ENCODE assay signal across 8 cellular contexts in the genomic region with DNA sequence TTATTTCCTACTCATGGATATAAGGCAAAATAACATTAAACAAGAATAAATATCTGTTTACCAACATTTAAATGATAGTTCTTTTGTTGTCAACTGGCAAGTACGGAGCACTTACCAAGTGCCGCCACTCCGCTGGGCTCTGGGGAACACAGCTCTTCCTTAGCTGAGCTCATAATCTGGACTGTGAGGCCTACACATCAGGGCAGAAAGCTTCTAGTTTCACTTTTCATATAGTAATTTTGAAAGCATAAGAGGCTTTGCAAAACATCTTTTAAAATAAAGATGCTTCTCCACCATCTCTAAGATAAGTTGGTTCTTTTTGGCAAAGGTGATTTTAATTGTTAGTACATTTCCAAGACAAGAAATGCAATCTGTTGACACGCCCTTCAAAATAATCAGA.
DNase-seq lines count a peak whose midpoint lies in the region; ATAC-seq and TF ChIP-seq lines count a peak whose summit lies in the region.

No MANE protein-coding gene starts in this region.

- no peaks in the 10 kb centered on the region for H3K9me3 ChIP-seq in right cardiac atrium (ENCODE audit: control insufficient read depth, low read length)

- H3K4me1 Mint-ChIP-seq in activated naive CD4-positive, alpha-beta T cell treated with anti-CD3 and anti-CD28 coated beads, Interleukin-2, amount 50 U/mL, for 24 hours: peaks cover 49% of the 10 kb centered on the region
- H3K4me1 Mint-ChIP-seq in nephron progenitor cell: peaks cover 6% of the 10 kb centered on the region

- DNase-seq in EL: peak; percentile 52
- peak; percentile 57 for DNase-seq in MV-4-11 (lab: John Stamatoyannopoulos, UW)
- DNase-seq in right cardiac atrium: peak; percentile 40 to 77 (median 68)
- DNase-seq in stimulated activated CD4-positive, alpha-beta T cell treated with anti-CD3 and anti-CD28 coated beads, Interleukin-4, amount 100 ng/mL, for 1 hour: peak; percentile 46
- no peak for DNase-seq in COR-L47 (lab: John Stamatoyannopoulos, UW)
- DNase-seq in nephron progenitor cell: no peak

- H3K27me3 Mint-ChIP-seq in activated naive CD4-positive, alpha-beta T cell treated with anti-CD3 and anti-CD28 coated beads, Interleukin-2, amount 50 U/mL, for 24 hours: no peaks in the 10 kb centered on the region
- no peaks in the 10 kb centered on the region for H3K27me3 Mint-ChIP-seq in nephron progenitor cell (ENCODE audit: low read depth, poor library complexity)

- H3K27ac ChIP-seq in right cardiac atrium (ENCODE audit: low read length): no peak overlapping the region

- H3K4me1 ChIP-seq in right cardiac atrium (ENCODE audit: control insufficient read depth, insufficient read depth, low read length): no peaks in the 10 kb centered on the region

- H3K4me3 Mint-ChIP-seq in activated naive CD4-positive, alpha-beta T cell treated with anti-CD3 and anti-CD28 coated beads, Interleukin-2, amount 50 U/mL, for 24 hours: peak overlapping the region; percentile 88
- no peak overlapping the region for H3K4me3 Mint-ChIP-seq in nephron progenitor cell

- ATAC-seq in GM21526 (IDR thresholded peaks at IDR 0.05; ENCODE audit: low FRiP score, unreplicated experiment): peak; percentile 55
- ATAC-seq in right cardiac atrium: peak; percentile 91 to 92

- H3K4me3 ChIP-seq in right cardiac atrium (ENCODE audit: low read length): peak overlapping the region; percentile 40

- peaks cover 2% of the 10 kb centered on the region for H3K36me3 Mint-ChIP-seq in activated naive CD4-positive, alpha-beta T cell treated with anti-CD3 and anti-CD28 coated beads, Interleukin-2, amount 50 U/mL, for 24 hours
- no peaks in the 10 kb centered on the region for H3K36me3 Mint-ChIP-seq in nephron progenitor cell (ENCODE audit: low read depth)

- H3K27me3 ChIP-seq in right cardiac atrium (ENCODE audit: control insufficient read depth, insufficient read depth): no peaks in the 10 kb centered on the region

- H3K9me3 Mint-ChIP-seq in activated naive CD4-positive, alpha-beta T cell treated with anti-CD3 and anti-CD28 coated beads, Interleukin-2, amount 50 U/mL, for 24 hours: no peaks in the 10 kb centered on the region
- no peaks in the 10 kb centered on the region for H3K9me3 Mint-ChIP-seq in nephron progenitor cell

- intact Hi-C loops in right cardiac atrium (cut with DNase I): no loop called here

- peak overlapping the region; percentile 97 for H3K27ac Mint-ChIP-seq in activated naive CD4-positive, alpha-beta T cell treated with anti-CD3 and anti-CD28 coated beads, Interleukin-2, amount 50 U/mL, for 24 hours
- no peak overlapping the region for H3K27ac Mint-ChIP-seq in nephron progenitor cell

- WGBS in right cardiac atrium: 22% methylated on average over 4 of the region's 4 CpGs

- no peak for TF ChIP-seq CTCF in nephron progenitor cell (IDR thresholded peaks at IDR 0.05)

Comparison
In these comparisons a context has a peak if more than half of its experiments do, and no peak if none do; other contexts are left out.
1. DNase-seq: peak in EL (single experiment), MV-4-11 (single experiment), right cardiac atrium (3 of 3) and stimulated activated CD4-positive, alpha-beta T cell treated with anti-CD3 and anti-CD28 coated beads, Interleukin-4, amount 100 ng/mL, for 1 hour (single experiment); none in COR-L47 (single experiment) and nephron progenitor cell (single experiment).